ENCODE assay signal across 12 cellular contexts in genomic region chr7:5574770-5575269, GRCh38. TPM values are rescaled to one million over a fixed set of nuclear protein-coding genes. Genes with fewer than 3 reads are reported as not detected.
DNase-seq lines count a peak whose midpoint lies in the region; ATAC-seq and TF ChIP-seq lines count a peak whose summit lies in the region.
"Had no signal": no experiment of that assay in that cellular context is flagged by ENCODE, and none has a peak within 500 bp of the region (broad histone marks: within the 10 kb centered on the region; RNA-seq: fewer than 3 reads in every experiment).

No MANE protein-coding gene starts in this region.

- H3K79me2 ChIP-seq in smooth muscle cell (ENCODE audit: low read depth), result no peaks in the 10 kb centered on the region

- peak overlapping the region; percentile 87 for H3K4me2 ChIP-seq in smooth muscle cell

- ATAC-seq in GM19324 (IDR thresholded peaks at IDR 0.05; ENCODE audit: low FRiP score, unreplicated experiment), result no peak
- ATAC-seq: GM12878, natural killer cell had no signal

- H3K9me3 ChIP-seq in HUES6 (ENCODE audit: control insufficient read depth, insufficient read depth, low read depth, low read length), result no peaks in the 10 kb centered on the region
- no peaks in the 10 kb centered on the region for H3K9me3 ChIP-seq in smooth muscle cell (replicated peaks; ENCODE audit: low read depth)

- WGBS in smooth muscle cell (ENCODE audit: low lambda C conversion rate), result 10% methylated on average over 19 of the region's 19 CpGs

- peak overlapping the region; percentile 95 for H2AFZ ChIP-seq in smooth muscle cell (ENCODE audit: low read depth)

- H3K36me3 ChIP-seq in HUES6 (ENCODE audit: control insufficient read depth, insufficient read depth, low read length) (no peaks in the 10 kb centered on the region), smooth muscle cell (ENCODE audit: low read depth) (no peaks in the 10 kb centered on the region)

- H3F3A ChIP-seq in smooth muscle cell (ENCODE audit: low read depth), result peaks cover 12% of the 10 kb centered on the region

- intact Hi-C loops in dorsolateral prefrontal cortex (cut with DNase I), result no loop called here

- H3K27ac ChIP-seq in HUES6 (ENCODE audit: low read depth, low read length) (peak overlapping the region; percentile 50; the same call in 1 of the 2 replicates), dorsolateral prefrontal cortex (peak overlapping the region in 39 of 59 donors; percentile 1 to 76 (median 50)), smooth muscle cell (ENCODE audit: low read depth) (no peak overlapping the region)

- H3K4me3 ChIP-seq in HUES6 (ENCODE audit: low read depth, low read length) (peak overlapping the region; percentile 36; the same call in 1 of the 2 replicates), dorsolateral prefrontal cortex (peak overlapping the region in 38 of 59 donors; percentile 1 to 49 (median 28)), smooth muscle cell (peak overlapping the region; percentile 34)
- H3K4me3 ChIP-seq: GM12878 had no signal

- DNase-seq in dorsolateral prefrontal cortex (no peak), islet precursor cell (peak; percentile 99), smooth muscle cell (lab: John Stamatoyannopoulos, UW; ENCODE audit: unreplicated experiment) (no peak), NCI-H1694 treated with DMSO at 0.1 percent for 48 hours (lab: John Stamatoyannopoulos, UW) (no peak), NCI-H82 (lab: John Stamatoyannopoulos, UW) (no peak), NCI-H748 (lab: John Stamatoyannopoulos, UW; ENCODE audit: unreplicated experiment) (no peak)
- DNase-seq: natural killer cell; NCI-H748 treated with DMSO at 0.1 percent for 48 hours; stimulated activated CD4-positive, alpha-beta T cell treated with anti-CD3 and anti-CD28 coated beads, Interleukin-2, amount 100 ng/mL, for 48 hours had no signal

- H4K20me1 ChIP-seq in smooth muscle cell (ENCODE audit: low read depth), result no peaks in the 10 kb centered on the region

- H3K4me1 ChIP-seq in HUES6 (ENCODE audit: control insufficient read depth, insufficient read depth, low read length) (peaks cover 14% of the 10 kb centered on the region), smooth muscle cell (ENCODE audit: low read depth) (peaks cover 16% of the 10 kb centered on the region)

- peak overlapping the region; percentile 76 for H3K9ac ChIP-seq in HUES6 (ENCODE audit: low read length)
- no peak overlapping the region for H3K9ac ChIP-seq in smooth muscle cell (ENCODE audit: low read depth)

- TF ChIP-seq CTCF in dorsolateral prefrontal cortex (IDR thresholded peaks at IDR 0.05 in 54 of 56, conservative IDR thresholded peaks at IDR 0.05 in 2 of 56; ENCODE audit: low read depth in 1 of 56, partially characterized antibody in 56 of 56) (no peak), smooth muscle cell (IDR thresholded peaks at IDR 0.05; ENCODE audit: borderline replicate concordance, insufficient read depth, poor library complexity, severe bottlenecking) (no peak)

- H3K27me3 ChIP-seq in HUES6 (ENCODE audit: control insufficient read depth, insufficient read depth, low read length) (no peaks in the 10 kb centered on the region), dorsolateral prefrontal cortex (no peaks in the 10 kb centered on the region), smooth muscle cell (ENCODE audit: low read depth) (no peaks in the 10 kb centered on the region)

RNA-seq across cellular contexts. Expression of gene FSCN1, which starts 17.8 kb away (rescaled TPM):
- total RNA-seq in dorsolateral prefrontal cortex (100 to 1,000 TPM in 118 of 120 experiments, 10 to 100 TPM in 2; 87.7 to 275 (median 145) TPM), smooth muscle cell (307 and 324 TPM in 2 replicates)
- polyA plus RNA-seq in smooth muscle cell, result 312 and 336 TPM in 2 replicates

RNA-seq across cellular contexts. Expression of gene ACTB, which starts 44.4 kb away (rescaled TPM):
- 1,000 to 10,000 TPM; 1,366 to 3,291 (median 2,449) TPM for total RNA-seq in dorsolateral prefrontal cortex
- total RNA-seq in smooth muscle cell, result 4,583 and 5,789 TPM in 2 replicates
- polyA plus RNA-seq in smooth muscle cell, result 15,841 and 17,804 TPM in 2 replicates
